ENCODE assay signal across 1 cellular context in genomic region chr12:105292705-105293104, GRCh38.
TF ChIP-seq lines count a peak whose summit lies in the region.

No MANE protein-coding gene starts in this region.

TF ChIP-seq in HEK293, 187 proteins besides CTCF, POLR2A, EP300 and RAD21 (continued from another document):
- TF ChIP-seq ZNF394 (tag by site-specific recombination; IDR thresholded peaks at IDR 0.05; ENCODE audit: borderline replicate concordance) (no peak), ZNF560 (tag by site-specific recombination; IDR thresholded peaks at IDR 0.05; ENCODE audit: borderline replicate concordance) (no peak), ZNF335 (tag by site-specific recombination; conservative IDR thresholded peaks at IDR 0.05) (peak; percentile 51), ZNF37A (tag by site-specific recombination; IDR thresholded peaks at IDR 0.05) (no peak), ZNF585B (tag by site-specific recombination; IDR thresholded peaks at IDR 0.05) (no peak), ZNF561 (tag by site-specific recombination; IDR thresholded peaks at IDR 0.05; ENCODE audit: borderline replicate concordance) (no peak)
